Comparison of ENCODE assay signal across 25 cellular contexts in the genomic region with DNA sequence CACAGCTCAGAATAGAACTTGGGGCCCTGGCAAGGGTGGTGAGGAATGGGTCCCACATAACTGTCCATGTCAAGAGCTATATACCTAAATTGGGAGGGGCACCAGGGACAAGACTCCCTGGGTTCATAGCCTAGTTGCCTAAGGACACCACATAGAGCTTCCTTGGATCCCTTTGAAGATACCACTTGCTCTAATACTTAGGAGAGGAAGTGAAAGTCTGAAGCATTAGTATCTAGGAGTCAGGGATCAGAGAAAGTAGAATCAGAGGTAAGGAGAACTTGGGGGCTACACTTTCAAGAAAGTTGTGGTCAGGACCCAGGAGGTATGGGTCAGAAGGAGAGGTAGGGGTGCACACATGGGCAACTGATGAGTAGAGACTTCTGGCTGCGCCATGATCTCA.
"Had no signal": no experiment of that assay in that cellular context is flagged by ENCODE, and none has a peak within 500 bp of the region (broad histone marks: within the 10 kb centered on the region; RNA-seq: fewer than 3 reads in every experiment).

No MANE protein-coding gene starts in this region.

- H3K4me3 ChIP-seq: breast epithelium, colonic mucosa had no signal

- H3K9me3 Mint-ChIP-seq: activated naive CD4-positive, alpha-beta T cell treated with anti-CD3 and anti-CD28 coated beads, Interleukin-2, amount 50 U/mL, for 24 hours had no signal

- H3K27ac ChIP-seq: breast epithelium, colonic mucosa, WERI-Rb-1 had no signal

- H3K27ac Mint-ChIP-seq: activated CD4-positive, alpha-beta T cell treated with anti-CD3 and anti-CD28 coated beads for 36 hours; activated CD8-positive, alpha-beta T cell treated with anti-CD3 and anti-CD28 coated beads, Interleukin-2, amount 10 ng/mL, durations not matched to agents 7 days and 5 days; activated naive CD4-positive, alpha-beta T cell treated with anti-CD3 and anti-CD28 coated beads, Interleukin-2, amount 50 U/mL, for 24 hours; T-helper 17 cell had no signal

- H3K4me1 ChIP-seq: breast epithelium, colonic mucosa had no signal

- H3K4me1 Mint-ChIP-seq: activated naive CD4-positive, alpha-beta T cell treated with anti-CD3 and anti-CD28 coated beads, Interleukin-2, amount 50 U/mL, for 24 hours; T-helper 17 cell had no signal

- H3K36me3 ChIP-seq: breast epithelium, colonic mucosa, WERI-Rb-1 had no signal

- H3K4me3 Mint-ChIP-seq: activated CD4-positive, alpha-beta T cell treated with anti-CD3 and anti-CD28 coated beads for 36 hours; activated CD8-positive, alpha-beta T cell treated with anti-CD3 and anti-CD28 coated beads, Interleukin-2, amount 10 ng/mL, durations not matched to agents 7 days and 5 days; activated naive CD4-positive, alpha-beta T cell treated with anti-CD3 and anti-CD28 coated beads, Interleukin-2, amount 50 U/mL, for 24 hours had no signal

- DNase-seq: activated CD4-positive, alpha-beta T cell treated with anti-CD3 and anti-CD28 coated beads for 36 hours; activated CD4-positive, alpha-beta T cell treated with anti-CD3 and anti-CD28 coated beads, Interleukin-2, amount 50 U/mL, for 4 hours; activated CD8-positive, alpha-beta memory T cell treated with anti-CD3 and anti-CD28 coated beads, Interleukin-2, amount 50 U/mL, for 48 hours; activated CD8-positive, alpha-beta T cell treated with anti-CD3 and anti-CD28 coated beads, Interleukin-2, amount 10 ng/mL, durations not matched to agents 7 days and 5 days; activated effector memory CD4-positive, alpha-beta T cell treated with Interleukin-2 at 50 U/mL for 16 hours; activated naive CD4-positive, alpha-beta T cell; activated T-cell treated with anti-CD3 and anti-CD28 coated beads, Interleukin-2, amount 50 U/mL, for 1 hour; aorta; caudate nucleus; colonic mucosa; Kasumi-1; KBM-7; NCI-H1105 treated with DMSO at 0.1 percent for 48 hours; NCI-H1436 treated with DMSO at 0.1 percent for 48 hours; NCI-H187; NCI-H2081; NCI-H510A treated with DMSO at 0.1 percent for 48 hours; NCI-H69; PC-3; SHP77; T-helper 17 cell; T1000; WERI-Rb-1 had no signal

- H3K27me3 Mint-ChIP-seq: activated CD4-positive, alpha-beta T cell treated with anti-CD3 and anti-CD28 coated beads for 36 hours; activated naive CD4-positive, alpha-beta T cell treated with anti-CD3 and anti-CD28 coated beads, Interleukin-2, amount 50 U/mL, for 24 hours; T-helper 17 cell had no signal

- H3K9me3 ChIP-seq: breast epithelium, colonic mucosa had no signal
